In the genomic region with DNA sequence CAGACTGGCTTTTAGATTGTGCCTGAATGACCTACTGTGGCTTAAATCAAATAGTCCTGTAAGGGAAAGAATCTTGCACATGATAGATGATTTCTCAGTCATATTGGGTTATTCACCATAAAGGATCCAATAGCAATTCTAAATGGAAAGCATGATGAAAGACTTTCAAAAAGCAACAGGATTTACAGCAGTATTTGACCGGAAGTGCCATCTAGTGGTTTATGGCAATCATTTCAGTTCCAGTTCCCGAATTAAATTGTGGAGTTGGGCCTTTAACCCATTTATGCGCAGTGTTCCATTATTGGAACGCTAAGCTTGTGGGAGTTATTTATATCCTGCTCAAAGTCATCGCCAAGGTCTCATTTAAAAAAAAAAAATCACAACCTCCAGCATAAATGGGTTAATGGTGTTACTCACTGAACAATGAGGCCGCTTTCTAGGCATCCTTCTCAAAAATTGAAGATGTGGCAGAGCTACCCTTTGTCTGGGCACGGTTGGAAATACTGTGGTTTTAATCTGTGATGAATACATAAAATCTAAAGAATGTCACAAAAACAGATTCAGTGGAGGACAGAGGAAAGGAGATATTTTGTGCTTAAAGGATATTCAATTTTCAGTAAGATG, we compare ENCODE assay signal across 8 cellular contexts.
A peak's percentile ranks its signal among the peaks of the same experiment; 100 is the strongest.
DNase-seq lines count a peak whose midpoint lies in the region; ATAC-seq, FAIRE-seq and TF ChIP-seq lines count a peak whose summit lies in the region.

No MANE protein-coding gene starts in this region.

- peak; percentile 92 for FAIRE-seq in H54 (lab: Jason Lieb, UNC)

- no peaks in the 10 kb centered on the region for H3K27me3 ChIP-seq in dorsolateral prefrontal cortex

- H3K4me3 ChIP-seq in dorsolateral prefrontal cortex: no peak overlapping the region

- no peaks in the 10 kb centered on the region for H3K27me3 Mint-ChIP-seq in mesothelial cell of epicardium (ENCODE audit: low read depth)

- no peak overlapping the region for H3K27ac Mint-ChIP-seq in mesothelial cell of epicardium

- intact Hi-C loops in dorsolateral prefrontal cortex (cut with DNase I): loop anchor here (2.0 to 5.0 kb wide), 2 partner anchors 103 to 107 kb away; no protein-coding TSS in a partner anchor

- peaks cover 7% of the 10 kb centered on the region for H3K4me1 Mint-ChIP-seq in mesothelial cell of epicardium

- peak; percentile 58 for DNase-seq in AG20443 (ENCODE audit: low spot score)
- DNase-seq in H54 (ENCODE audit: insufficient read length, low spot score): no peak
- DNase-seq in NOMO-1 treated with dmso at 0.1 percent for 144 hours (lab: John Stamatoyannopoulos, UW; ENCODE audit: unreplicated experiment): peak; percentile 12
- no peak for DNase-seq in dorsolateral prefrontal cortex
- no peak for DNase-seq in mesothelial cell of epicardium (ENCODE audit: low spot score in 2 of 2, unreplicated experiment in 2 of 2)
- no peak for DNase-seq in central memory CD4-positive, alpha-beta T cell

- H3K36me3 Mint-ChIP-seq in mesothelial cell of epicardium: peaks cover 30% of the 10 kb centered on the region

- peak; percentile 54 to 88 (median 76) for TF ChIP-seq CTCF in dorsolateral prefrontal cortex (IDR thresholded peaks at IDR 0.05 in 54 of 56, conservative IDR thresholded peaks at IDR 0.05 in 2 of 56; ENCODE audit: low read depth in 1 of 56, partially characterized antibody in 56 of 56)
- peak; percentile 67 for TF ChIP-seq CTCF in mesothelial cell of epicardium (IDR thresholded peaks at IDR 0.05; ENCODE audit: unreplicated experiment)

- H3K27ac ChIP-seq in dorsolateral prefrontal cortex: peak overlapping the region in 12 of 59 donors; percentile 7 to 51 (median 16)

- H3K9me3 Mint-ChIP-seq in mesothelial cell of epicardium: peaks cover 9% of the 10 kb centered on the region

- TF ChIP-seq POLR2A in H54 (IDR thresholded peaks at IDR 0.05; ENCODE audit: low read depth, low read length): no peak

- no peak overlapping the region for H3K4me3 Mint-ChIP-seq in mesothelial cell of epicardium

- no peak for ATAC-seq in GM18873 (IDR thresholded peaks at IDR 0.05; ENCODE audit: low FRiP score, unreplicated experiment)
- ATAC-seq in GM18861 (IDR thresholded peaks at IDR 0.05; ENCODE audit: unreplicated experiment): no peak

Comparison
In these comparisons a context has a peak if more than half of its experiments do, and no peak if none do; other contexts are left out.
1. DNase-seq: peak in AG20443 (single experiment) and NOMO-1 treated with dmso at 0.1 percent for 144 hours (single experiment); none in H54 (single experiment), dorsolateral prefrontal cortex (0 of 10), mesothelial cell of epicardium (0 of 2) and central memory CD4-positive, alpha-beta T cell (single experiment).